9 cellular contexts compared by ENCODE assay signal in genomic region chr2:24918326-24919099, GRCh38. TPM values are rescaled to one million over a fixed set of nuclear protein-coding genes. Genes with fewer than 3 reads are reported as not detected.
A peak's percentile ranks its signal among the peaks of the same experiment; 100 is the strongest.
DNase-seq lines count a peak whose midpoint lies in the region; ATAC-seq and TF ChIP-seq lines count a peak whose summit lies in the region.
"Had no signal": no experiment of that assay in that cellular context is flagged by ENCODE, and none has a peak within 500 bp of the region (broad histone marks: within the 10 kb centered on the region; RNA-seq: fewer than 3 reads in every experiment).

No MANE protein-coding gene starts in this region.

- H3K4me3 ChIP-seq in DOHH2 (ENCODE audit: low read length) = peak overlapping the region; percentile 100
- peak overlapping the region; percentile 68 to 83 for H3K4me3 ChIP-seq in esophagus (ENCODE audit: low read depth in 1 of 2, low read length in 2 of 2)
- peak overlapping the region; percentile 73 for H3K4me3 ChIP-seq in psoas muscle

- POLR2A ChIA-PET in RWPE1 (lab: Yijun Ruan, JAX; ENCODE audit: low non-redundant PET) = no interaction called here

- H3K79me2 ChIP-seq in DOHH2 (ENCODE audit: control insufficient read depth, low read length) = peaks cover 66% of the 10 kb centered on the region

- intact Hi-C loops in psoas muscle (cut with DNase I) = loop anchor here in 1 of 2 donors (5.0 kb wide), 1 partner anchor 46 kb away; no protein-coding TSS in a partner anchor

- H3K36me3 ChIP-seq in DOHH2 (ENCODE audit: control insufficient read depth, low read length) = peaks cover 55% of the 10 kb centered on the region
- peaks cover 0 to 13% of the 10 kb centered on the region in 2 donors for H3K36me3 ChIP-seq in esophagus (ENCODE audit: control insufficient read depth in 2 of 2, insufficient read depth in 2 of 2, low read length in 1 of 2)
- H3K36me3 ChIP-seq in psoas muscle (ENCODE audit: insufficient read depth in 1 of 2, low read depth in 1 of 2) = no peaks in the 10 kb centered on the region

- no peaks in the 10 kb centered on the region for H3K9me2 ChIP-seq in DOHH2 (replicated peaks; ENCODE audit: control insufficient read depth, low read length)

- no peak for TF ChIP-seq CTCF in DOHH2 (IDR thresholded peaks at IDR 0.05; ENCODE audit: low read depth, low read length, poor library complexity, severe bottlenecking)
- TF ChIP-seq CTCF in RWPE1 (conservative IDR thresholded peaks at IDR 0.05; ENCODE audit: low read depth) = no peak
- TF ChIP-seq CTCF in psoas muscle (IDR thresholded peaks at IDR 0.05) = no peak

- H3K27ac ChIP-seq in DOHH2 (ENCODE audit: low read depth, low read length) (no peak overlapping the region), RWPE1 (peak overlapping the region; percentile 78), esophagus (ENCODE audit: low read depth in 2 of 2, low read length in 1 of 2) (no peak overlapping the region), psoas muscle (no peak overlapping the region)

- no peak for ATAC-seq in psoas muscle
- ATAC-seq in GM19397 (IDR thresholded peaks at IDR 0.05; ENCODE audit: unreplicated experiment) = no peak

- no peaks in the 10 kb centered on the region for H3K27me3 ChIP-seq in DOHH2 (ENCODE audit: control insufficient read depth, low read length)
- no peaks in the 10 kb centered on the region for H3K27me3 ChIP-seq in esophagus (ENCODE audit: control insufficient read depth in 1 of 2, insufficient read depth in 2 of 2, low read length in 2 of 2)
- peaks cover 0 to 3% (median 0%) of the 10 kb centered on the region in 3 donors for H3K27me3 ChIP-seq in psoas muscle (ENCODE audit: insufficient read depth in 3 of 3, low read length in 2 of 3)

- CTCF ChIA-PET in RWPE1 (lab: Yijun Ruan, JAX) = interaction anchor here (0.6 to 1.3 kb wide), 2 partner anchors 91 to 223 kb away, joined by 3 read pairs; no protein-coding TSS in a partner anchor

- 0 out of 2 replicates have a peak, but pooled peaks cover 2% of the 10 kb centered on the region for H3F3A ChIP-seq in DOHH2 (ENCODE audit: control insufficient read depth, insufficient read depth)

- peaks cover 37% of the 10 kb centered on the region for H3K4me1 ChIP-seq in DOHH2 (ENCODE audit: control insufficient read depth, low read length)
- H3K4me1 ChIP-seq in esophagus (ENCODE audit: control insufficient read depth in 2 of 2, insufficient read depth in 2 of 2, low read length in 1 of 2) = peaks cover 5 to 19% of the 10 kb centered on the region in 2 donors
- H3K4me1 ChIP-seq in psoas muscle = no peaks in the 10 kb centered on the region

- DNase-seq in RWPE1 (ENCODE audit: low spot score) (no peak), psoas muscle (no peak), NCI-H1694 (lab: John Stamatoyannopoulos, UW) (no peak), islet precursor cell (no peak), DMS153 treated with DMSO at 0.1 percent for 48 hours (lab: John Stamatoyannopoulos, UW; ENCODE audit: unreplicated experiment) (no peak)
- DNase-seq: NCI-H1436 treated with DMSO at 0.1 percent for 48 hours had no signal

- peak overlapping the region; percentile 100 for H3K4me2 ChIP-seq in DOHH2 (ENCODE audit: low read length)

- H4K20me1 ChIP-seq in DOHH2 (ENCODE audit: control insufficient read depth, insufficient read depth, low read depth, low read length) = peaks cover 19% of the 10 kb centered on the region; the same call in 1 of the 2 replicates

- no peaks in the 10 kb centered on the region for H3K9me3 ChIP-seq in DOHH2 (ENCODE audit: control insufficient read depth, insufficient read depth, low read length)
- H3K9me3 ChIP-seq in esophagus (ENCODE audit: control insufficient read depth in 2 of 2, insufficient read depth in 1 of 2, low read depth in 1 of 2, low read length in 1 of 2) = no peaks in the 10 kb centered on the region
- H3K9me3 ChIP-seq in psoas muscle = no peaks in the 10 kb centered on the region

- 81 to 82% methylated on average over 43 of the region's 43 CpGs for WGBS in esophagus, 2 donors
- 83 to 90% (median 87%) methylated on average over 43 of the region's 43 CpGs for whole genome bisulfite sequencing in psoas muscle, 3 donors

RNA-seq across cellular contexts. Expression of gene ADCY3, which starts 1.5 kb away (rescaled TPM):
- polyA plus RNA-seq in esophagus (10 to 100 TPM; 15.2 to 32.0 TPM), psoas muscle (1 to 10 TPM; 9.2 to 10.0 (median 9.5) TPM)
- total RNA-seq in psoas muscle = 10 to 100 TPM; 12.1 to 15.2 (median 12.9) TPM

RNA-seq across cellular contexts. Expression of gene DNAJC27, which starts 53.2 kb away (rescaled TPM):
- polyA plus RNA-seq in esophagus (1 to 10 TPM; 1.4 TPM), psoas muscle (1 to 10 TPM; 3.3 to 7.6 (median 4.2) TPM)
- total RNA-seq in psoas muscle = 1 to 10 TPM; 4.6 to 8.2 (median 7.1) TPM
